ENCODE assay signal across 8 cellular contexts in the genomic region with DNA sequence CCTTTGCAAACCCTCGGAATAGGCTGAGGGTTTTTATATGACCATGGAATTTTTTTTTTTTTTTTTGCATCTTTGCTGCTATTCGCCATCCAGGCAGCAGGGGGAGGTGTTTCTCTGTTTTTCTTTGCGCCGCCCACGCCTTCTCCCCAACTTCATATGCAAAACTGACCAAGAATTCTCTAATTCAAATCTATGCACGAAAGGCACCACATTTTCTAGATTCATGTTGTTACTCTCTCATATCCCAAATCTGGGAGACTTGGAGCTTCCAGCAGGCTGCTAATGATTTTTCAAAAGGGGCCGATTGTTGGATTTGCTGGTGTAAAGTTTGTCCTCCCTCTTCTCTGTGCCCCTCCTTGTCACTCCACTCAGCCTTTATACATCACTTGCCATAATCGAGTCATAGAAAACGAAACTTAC. TPM values are rescaled to one million over a fixed set of nuclear protein-coding genes. Genes with fewer than 3 reads are reported as not detected.
A peak's percentile ranks its signal among the peaks of the same experiment; 100 is the strongest.
DNase-seq lines count a peak whose midpoint lies in the region; ATAC-seq and TF ChIP-seq lines count a peak whose summit lies in the region.

No MANE protein-coding gene starts in this region.

- H3K27me3 ChIP-seq in esophagus muscularis mucosa: no peaks in the 10 kb centered on the region

- WGBS in esophagus muscularis mucosa: 8% methylated on average over 9 of the region's 9 CpGs

- no peak overlapping the region for H3K27ac ChIP-seq in esophagus muscularis mucosa (replicated peaks in 1 of 4)

- TF ChIP-seq CTCF in esophagus muscularis mucosa (IDR thresholded peaks at IDR 0.05) (peak; percentile 70 to 79 (median 76)), natural killer cell (IDR thresholded peaks at IDR 0.05) (peak; percentile 87)

- H3K4me3 ChIP-seq in esophagus muscularis mucosa: peak overlapping the region in 3 of 4 donors; percentile 22 to 44 (median 28)

- H3K9me3 Mint-ChIP-seq in natural killer cell: no peaks in the 10 kb centered on the region

- H3K36me3 ChIP-seq in esophagus muscularis mucosa: no peaks in the 10 kb centered on the region

- H3K36me3 Mint-ChIP-seq in natural killer cell: no peaks in the 10 kb centered on the region

- DNase-seq in DMS53 treated with DMSO at 0.1 percent for 48 hours (lab: John Stamatoyannopoulos, UW; ENCODE audit: unreplicated experiment) (peak; percentile 62), NOMO-1 (lab: John Stamatoyannopoulos, UW; ENCODE audit: unreplicated experiment in 2 of 2) (peak; percentile 63 to 64), esophagus muscularis mucosa (ENCODE audit: extremely low spot score) (no peak), natural killer cell (peak; percentile 51), NCI-H1436 (lab: John Stamatoyannopoulos, UW) (no peak)
- peak; percentile 65 for DNase-seq in activated T-cell treated with anti-CD3 and anti-CD28 coated beads, Interleukin-2, amount 50 U/mL, for 1 hour
- peak; percentile 17 to 53 for DNase-seq in stimulated activated CD8-positive, alpha-beta memory T cell treated with anti-CD3 and anti-CD28 coated beads, Interleukin-7, amount 100 ng/mL, for 48 hours (ENCODE audit: extremely low read depth in 1 of 2, low read depth in 1 of 2)

- intact Hi-C loops in esophagus muscularis mucosa (cut with DNase I): loop anchor here (10.0 kb wide), 1 partner anchor 1508 kb away; no protein-coding TSS in a partner anchor
- intact Hi-C loops in natural killer cell (cut with micrococcal nuclease): loop anchor here (10.0 kb wide), 2 partner anchors 1348 to 1508 kb away; a partner anchor contains a TSS

- no peak for TF ChIP-seq POLR2A in esophagus muscularis mucosa (IDR thresholded peaks at IDR 0.05; ENCODE audit: low read depth)

- peaks cover 0 to 4% of the 10 kb centered on the region in 2 donors for H3K27me3 Mint-ChIP-seq in natural killer cell (ENCODE audit: low read depth in 2 of 2)

- TF ChIP-seq EP300 in esophagus muscularis mucosa (IDR thresholded peaks at IDR 0.05): no peak

- H3K4me1 ChIP-seq in esophagus muscularis mucosa: peaks cover 4 to 18% (median 14%) of the 10 kb centered on the region in 4 donors

- H3K27ac Mint-ChIP-seq in natural killer cell: peak overlapping the region in 1 of 2 donors; percentile 73

- ATAC-seq in HG02885 (IDR thresholded peaks at IDR 0.05; ENCODE audit: poor library complexity, unreplicated experiment): peak; percentile 35
- ATAC-seq in natural killer cell: peak; percentile 50 to 70 (median 62)

- peaks cover 13 to 20% of the 10 kb centered on the region in 2 donors for H3K4me1 Mint-ChIP-seq in natural killer cell

- peak overlapping the region; percentile 61 for H3K4me3 Mint-ChIP-seq in natural killer cell

- no peaks in the 10 kb centered on the region for H3K9me3 ChIP-seq in esophagus muscularis mucosa

RNA-seq across cellular contexts. Expression of a gene that starts 29.1 kb away (rescaled TPM):
- 10 to 100 TPM; 30.3 to 39.8 (median 34.8) TPM for total RNA-seq in esophagus muscularis mucosa
- 10 to 100 TPM; 62.2 to 69.1 (median 67.7) TPM for total RNA-seq in natural killer cell

Comparison
In these comparisons a context has a peak if more than half of its experiments do, and no peak if none do; other contexts are left out.
1. DNase-seq: peak in DMS53 treated with DMSO at 0.1 percent for 48 hours (single experiment), NOMO-1 (2 of 2), activated T-cell treated with anti-CD3 and anti-CD28 coated beads, Interleukin-2, amount 50 U/mL, for 1 hour (single experiment), natural killer cell (single experiment) and stimulated activated CD8-positive, alpha-beta memory T cell treated with anti-CD3 and anti-CD28 coated beads, Interleukin-7, amount 100 ng/mL, for 48 hours (2 of 2); none in esophagus muscularis mucosa (single experiment) and NCI-H1436 (single experiment).